ENCODE assay signal across 2 cellular contexts in genomic region chr21:33022828-33023573, GRCh38.
TF ChIP-seq lines count a peak whose summit lies in the region.

No MANE protein-coding gene starts in this region.

TF ChIP-seq in SK-N-SH, 30 proteins besides CTCF, POLR2A, EP300 and RAD21:
- TF ChIP-seq EZH2phosphoT487 (IDR thresholded peaks at IDR 0.05; ENCODE audit: borderline replicate concordance, low read depth) (0 out of 2 replicates have a peak, but pooled peaks have one; percentile 3), USF1 (IDR thresholded peaks at IDR 0.05; ENCODE audit: borderline replicate concordance, low read depth) (no peak)

TF ChIP-seq in SK-N-SH treated with all-trans-retinoic acid at 6 μM for 48 hours, 23 proteins besides CTCF, POLR2A, EP300 and RAD21:
- no peak for TF ChIP-seq ESRRG (CRISPR knock-in tag; IDR thresholded peaks at IDR 0.05)
- no peak for TF ChIP-seq GLIS3 (CRISPR knock-in tag; IDR thresholded peaks at IDR 0.05)
- TF ChIP-seq PPARA (CRISPR knock-in tag; IDR thresholded peaks at IDR 0.05; ENCODE audit: borderline replicate concordance): no peak
- TF ChIP-seq, protein P1, sequence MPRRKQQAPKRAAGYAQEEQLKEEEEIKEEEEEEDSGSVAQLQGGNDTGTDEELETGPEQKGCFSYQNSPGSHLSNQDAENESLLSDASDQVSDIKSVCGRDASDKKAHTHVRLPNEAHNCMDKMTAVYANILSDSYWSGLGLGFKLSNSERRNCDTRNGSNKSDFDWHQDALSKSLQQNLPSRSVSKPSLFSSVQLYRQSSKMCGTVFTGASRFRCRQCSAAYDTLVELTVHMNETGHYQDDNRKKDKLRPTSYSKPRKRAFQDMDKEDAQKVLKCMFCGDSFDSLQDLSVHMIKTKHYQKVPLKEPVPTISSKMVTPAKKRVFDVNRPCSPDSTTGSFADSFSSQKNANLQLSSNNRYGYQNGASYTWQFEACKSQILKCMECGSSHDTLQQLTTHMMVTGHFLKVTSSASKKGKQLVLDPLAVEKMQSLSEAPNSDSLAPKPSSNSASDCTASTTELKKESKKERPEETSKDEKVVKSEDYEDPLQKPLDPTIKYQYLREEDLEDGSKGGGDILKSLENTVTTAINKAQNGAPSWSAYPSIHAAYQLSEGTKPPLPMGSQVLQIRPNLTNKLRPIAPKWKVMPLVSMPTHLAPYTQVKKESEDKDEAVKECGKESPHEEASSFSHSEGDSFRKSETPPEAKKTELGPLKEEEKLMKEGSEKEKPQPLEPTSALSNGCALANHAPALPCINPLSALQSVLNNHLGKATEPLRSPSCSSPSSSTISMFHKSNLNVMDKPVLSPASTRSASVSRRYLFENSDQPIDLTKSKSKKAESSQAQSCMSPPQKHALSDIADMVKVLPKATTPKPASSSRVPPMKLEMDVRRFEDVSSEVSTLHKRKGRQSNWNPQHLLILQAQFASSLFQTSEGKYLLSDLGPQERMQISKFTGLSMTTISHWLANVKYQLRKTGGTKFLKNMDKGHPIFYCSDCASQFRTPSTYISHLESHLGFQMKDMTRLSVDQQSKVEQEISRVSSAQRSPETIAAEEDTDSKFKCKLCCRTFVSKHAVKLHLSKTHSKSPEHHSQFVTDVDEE (CRISPR knock-in tag; IDR thresholded peaks at IDR 0.05): no peak
- TF ChIP-seq ZC3H10 (CRISPR knock-in tag; IDR thresholded peaks at IDR 0.05): no peak
- no peak for TF ChIP-seq RARB (CRISPR knock-in tag; IDR thresholded peaks at IDR 0.05)
- TF ChIP-seq TCF4 (CRISPR knock-in tag; IDR thresholded peaks at IDR 0.05; ENCODE audit: borderline replicate concordance): no peak
- no peak for TF ChIP-seq ZNF70 (CRISPR knock-in tag; IDR thresholded peaks at IDR 0.05)
- TF ChIP-seq BACH2 (CRISPR knock-in tag; IDR thresholded peaks at IDR 0.05; ENCODE audit: borderline replicate concordance): no peak
- no peak for TF ChIP-seq SNAI2 (CRISPR knock-in tag; IDR thresholded peaks at IDR 0.05)
- TF ChIP-seq, protein P2, sequence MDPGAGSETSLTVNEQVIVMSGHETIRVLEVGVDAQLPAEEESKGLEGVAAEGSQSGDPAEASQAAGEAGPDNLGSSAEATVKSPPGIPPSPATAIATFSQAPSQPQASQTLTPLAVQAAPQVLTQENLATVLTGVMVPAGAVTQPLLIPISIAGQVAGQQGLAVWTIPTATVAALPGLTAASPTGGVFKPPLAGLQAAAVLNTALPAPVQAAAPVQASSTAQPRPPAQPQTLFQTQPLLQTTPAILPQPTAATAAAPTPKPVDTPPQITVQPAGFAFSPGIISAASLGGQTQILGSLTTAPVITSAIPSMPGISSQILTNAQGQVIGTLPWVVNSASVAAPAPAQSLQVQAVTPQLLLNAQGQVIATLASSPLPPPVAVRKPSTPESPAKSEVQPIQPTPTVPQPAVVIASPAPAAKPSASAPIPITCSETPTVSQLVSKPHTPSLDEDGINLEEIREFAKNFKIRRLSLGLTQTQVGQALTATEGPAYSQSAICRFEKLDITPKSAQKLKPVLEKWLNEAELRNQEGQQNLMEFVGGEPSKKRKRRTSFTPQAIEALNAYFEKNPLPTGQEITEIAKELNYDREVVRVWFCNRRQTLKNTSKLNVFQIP (CRISPR knock-in tag; IDR thresholded peaks at IDR 0.05; ENCODE audit: borderline replicate concordance, low read depth): no peak
- TF ChIP-seq CSDC2 (CRISPR knock-in tag; IDR thresholded peaks at IDR 0.05): no peak
